Comparison of ENCODE assay signal across 9 cellular contexts in the genomic region with DNA sequence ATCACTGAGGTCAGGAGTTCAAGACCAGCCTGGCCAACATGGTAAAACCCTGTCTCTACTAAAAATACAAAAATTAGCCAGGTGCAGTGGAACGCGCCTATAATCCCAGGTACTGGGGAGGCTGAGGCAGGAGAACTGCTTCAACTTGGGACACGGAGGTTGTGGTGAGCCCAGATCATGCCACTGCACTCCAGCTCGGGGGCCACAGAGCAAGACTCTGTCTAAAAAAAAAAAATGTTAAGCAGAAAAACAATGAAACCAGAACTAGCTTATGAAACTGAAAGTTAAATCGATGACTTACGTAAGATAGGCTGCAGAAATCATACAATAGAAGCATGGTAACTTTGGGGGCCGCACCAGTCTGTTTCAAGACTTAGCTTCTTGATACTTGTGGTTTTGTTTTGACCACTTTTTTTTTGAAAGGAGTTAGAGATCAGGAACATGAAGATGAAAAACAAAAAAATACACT. TPM values are rescaled to one million over a fixed set of nuclear protein-coding genes. Genes with fewer than 3 reads are reported as not detected.
DNase-seq lines count a peak whose midpoint lies in the region; ATAC-seq and TF ChIP-seq lines count a peak whose summit lies in the region.
"Had no signal": no experiment of that assay in that cellular context is flagged by ENCODE, and none has a peak within 500 bp of the region (broad histone marks: within the 10 kb centered on the region; RNA-seq: fewer than 3 reads in every experiment).

No MANE protein-coding gene starts in this region.

- TF ChIP-seq POLR2A in esophagus muscularis mucosa (IDR thresholded peaks at IDR 0.05; ENCODE audit: low read depth) (no peak), stomach (IDR thresholded peaks at IDR 0.05) (no peak)

- TF ChIP-seq EP300 in esophagus muscularis mucosa (IDR thresholded peaks at IDR 0.05) (no peak), stomach (IDR thresholded peaks at IDR 0.05) (no peak)

- intact Hi-C loops in esophagus muscularis mucosa (cut with DNase I): no loop called here
- intact Hi-C loops in stomach (cut with DNase I; ENCODE audit: low total_unique reads): no loop called here

- H3K9me3 Mint-ChIP-seq in endodermal cell: peaks cover under 1% of the 10 kb centered on the region

- H3K79me2 ChIP-seq in smooth muscle cell (ENCODE audit: low read depth): no peaks in the 10 kb centered on the region

- H3K4me3 ChIP-seq in esophagus muscularis mucosa (no peak overlapping the region), stomach (peak overlapping the region in 1 of 4 donors; percentile 3), endodermal cell (ENCODE audit: low read length) (no peak overlapping the region), smooth muscle cell (no peak overlapping the region)

- H3K4me1 ChIP-seq in esophagus muscularis mucosa (no peaks in the 10 kb centered on the region), stomach (peaks cover 0 to 6% (median 0%) of the 10 kb centered on the region in 4 donors), endodermal cell (ENCODE audit: control insufficient read depth, insufficient read depth, low read length) (no peaks in the 10 kb centered on the region), smooth muscle cell (ENCODE audit: low read depth) (no peaks in the 10 kb centered on the region)

- DNase-seq in GM19240 (ENCODE audit: insufficient read length, low spot score) (peak; percentile 7), T-helper 9 cell (peak; percentile 21), esophagus muscularis mucosa (ENCODE audit: extremely low spot score) (no peak), stomach (no peak), endodermal cell (no peak), smooth muscle cell (lab: John Stamatoyannopoulos, UW; ENCODE audit: unreplicated experiment) (no peak), islet precursor cell (no peak)
- DNase-seq: left cardiac atrium had no signal

- WGBS in esophagus muscularis mucosa: 84% methylated on average over 7 of the region's 7 CpGs
- 59 to 67% (median 65%) methylated on average over 7 of the region's 7 CpGs for whole genome bisulfite sequencing in stomach, 5 donors
- 93 to 94% methylated on average over 7 of the region's 7 CpGs for WGBS in endodermal cell (ENCODE audit: insufficient coverage in 1 of 2, insufficient read length in 1 of 2), 2 experiments
- WGBS in smooth muscle cell (ENCODE audit: low lambda C conversion rate): 98% methylated on average over 7 of the region's 7 CpGs

- ATAC-seq in HG03097 (IDR thresholded peaks at IDR 0.05; ENCODE audit: low FRiP score, unreplicated experiment): peak; percentile 86

- H3K27ac ChIP-seq in esophagus muscularis mucosa (replicated peaks in 1 of 4) (peak overlapping the region in 3 of 4 donors; percentile 28 to 41 (median 35)), stomach (peak overlapping the region; percentile 50 to 70 (median 61)), endodermal cell (ENCODE audit: low read depth, low read length) (no peak overlapping the region), smooth muscle cell (ENCODE audit: low read depth) (no peak overlapping the region)

- H2AFZ ChIP-seq in smooth muscle cell (ENCODE audit: low read depth): no peak overlapping the region

- H3K36me3 ChIP-seq in esophagus muscularis mucosa (no peaks in the 10 kb centered on the region), stomach (no peaks in the 10 kb centered on the region), endodermal cell (ENCODE audit: control insufficient read depth, insufficient read depth, low read length) (no peaks in the 10 kb centered on the region), smooth muscle cell (ENCODE audit: low read depth) (no peaks in the 10 kb centered on the region)

- H3K27ac Mint-ChIP-seq in endodermal cell: no peak overlapping the region

- TF ChIP-seq CTCF in esophagus muscularis mucosa (IDR thresholded peaks at IDR 0.05) (no peak), stomach (IDR thresholded peaks at IDR 0.05) (no peak), endodermal cell (conservative IDR thresholded peaks at IDR 0.05) (no peak), smooth muscle cell (IDR thresholded peaks at IDR 0.05; ENCODE audit: borderline replicate concordance, insufficient read depth, poor library complexity, severe bottlenecking) (no peak)

- H3K27me3 ChIP-seq in esophagus muscularis mucosa: no peaks in the 10 kb centered on the region
- no peaks in the 10 kb centered on the region for H3K27me3 ChIP-seq in stomach
- H3K27me3 ChIP-seq in endodermal cell (ENCODE audit: control insufficient read depth, insufficient read depth, low read length, poor library complexity, severe bottlenecking): peaks cover 10% of the 10 kb centered on the region
- no peaks in the 10 kb centered on the region for H3K27me3 ChIP-seq in smooth muscle cell (ENCODE audit: low read depth)

- H3K36me3 Mint-ChIP-seq in endodermal cell (ENCODE audit: low read depth): no peaks in the 10 kb centered on the region

- H3K9ac ChIP-seq in endodermal cell (ENCODE audit: extremely low read depth, low read length, poor library complexity, severe bottlenecking): no peak overlapping the region
- H3K9ac ChIP-seq in smooth muscle cell (ENCODE audit: low read depth): no peak overlapping the region

- H3K4me2 ChIP-seq in smooth muscle cell: no peak overlapping the region

- H3K4me1 Mint-ChIP-seq in endodermal cell: no peaks in the 10 kb centered on the region

- H3K27me3 Mint-ChIP-seq in endodermal cell (ENCODE audit: insufficient read depth): peaks cover 19% of the 10 kb centered on the region

- no peak overlapping the region for H3K4me3 Mint-ChIP-seq in endodermal cell

- no peaks in the 10 kb centered on the region for H4K20me1 ChIP-seq in smooth muscle cell (ENCODE audit: low read depth)

- H3F3A ChIP-seq in smooth muscle cell (ENCODE audit: low read depth): no peaks in the 10 kb centered on the region

- no peaks in the 10 kb centered on the region for H3K9me3 ChIP-seq in esophagus muscularis mucosa
- no peaks in the 10 kb centered on the region for H3K9me3 ChIP-seq in stomach
- peaks cover 2% of the 10 kb centered on the region for H3K9me3 ChIP-seq in endodermal cell (ENCODE audit: control insufficient read depth, low read length)
- no peaks in the 10 kb centered on the region for H3K9me3 ChIP-seq in smooth muscle cell (replicated peaks; ENCODE audit: low read depth)

RNA-seq across cellular contexts. Expression of a gene that starts 6.2 kb away (rescaled TPM):
- total RNA-seq in esophagus muscularis mucosa (10 to 100 TPM; 28.8 to 43.2 (median 39.1) TPM), stomach (10 to 100 TPM in 4 of 5 donors, under 1 TPM in 1; 0.87 to 43.1 (median 25.1) TPM), endodermal cell (under 1 TPM; 0.22 to 0.88 TPM), smooth muscle cell (10.4 and 10.5 TPM in 2 replicates)
- polyA plus RNA-seq in stomach (1 to 10 TPM; 3.1 to 6.7 (median 3.9) TPM), smooth muscle cell (3.3 and 6.9 TPM in 2 replicates)
- 1.3 TPM for polyA plus RNA-seq in endodermal cell (2013, experiment 1 of 2)
- 1.3 TPM for polyA plus RNA-seq in endodermal cell (2013, experiment 2 of 2)

Comparison
In these comparisons a context has a peak if more than half of its experiments do, and no peak if none do; other contexts are left out.
1. DNase-seq: peak in GM19240 (single experiment) and T-helper 9 cell (single experiment); none in esophagus muscularis mucosa (single experiment), stomach (single experiment), endodermal cell (single experiment), smooth muscle cell (single experiment) and islet precursor cell (single experiment).
2. H3K27ac ChIP-seq: peak in esophagus muscularis mucosa (3 of 4) and stomach (5 of 5); none in endodermal cell (single experiment) and smooth muscle cell (single experiment).